5 cellular contexts compared by ENCODE assay signal in the genomic region with DNA sequence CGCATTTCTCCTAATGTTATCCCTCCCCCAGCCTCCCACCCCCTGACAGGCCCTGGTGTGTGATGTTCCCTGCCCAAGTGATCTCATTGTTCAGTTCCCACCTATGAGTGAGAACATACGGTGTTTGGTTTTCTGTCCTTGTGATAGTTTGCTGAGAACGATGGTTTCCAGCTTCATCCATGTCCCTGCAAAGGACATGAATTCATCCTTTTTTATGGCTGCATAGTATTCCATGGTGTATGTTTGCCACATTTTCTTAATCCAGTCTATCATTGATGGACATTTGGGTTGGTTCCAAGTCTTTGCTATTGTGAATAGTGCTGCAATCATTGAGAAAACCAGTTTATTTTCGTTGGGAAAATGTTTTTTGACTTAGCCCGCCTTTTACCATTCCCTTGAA. TPM values are rescaled to one million over a fixed set of nuclear protein-coding genes. Genes with fewer than 3 reads are reported as not detected.
"Had no signal": no experiment of that assay in that cellular context is flagged by ENCODE, and none has a peak within 500 bp of the region (broad histone marks: within the 10 kb centered on the region; RNA-seq: fewer than 3 reads in every experiment).

No MANE protein-coding gene starts in this region.

RNA-seq across cellular contexts. Expression of gene GPC5, which starts 18.2 kb away (rescaled TPM):
- total RNA-seq: activated CD4-positive, alpha-beta memory T cell treated with anti-CD3 and anti-CD28 coated beads, Interleukin-2, amount 10 ng/mL, durations not matched to agents 7 days and 5 days; activated CD4-positive, alpha-beta T cell treated with anti-CD3 and anti-CD28 coated beads, Interleukin-2, amount 10 ng/mL, durations not matched to agents 24 days and 14 days; activated CD8-positive, alpha-beta memory T cell treated with anti-CD3 and anti-CD28 coated beads, Interleukin-2, amount 10 ng/mL, durations not matched to agents 7 days and 5 days; activated CD8-positive, alpha-beta T cell treated with anti-CD3 and anti-CD28 coated beads, Interleukin-2, amount 10 ng/mL, durations not matched to agents 7 days and 5 days; T-helper 2 cell treated with Interferon-gamma antibody and Interleukin-4, amounts not matched to agents 100 ng/mL and 5 ng/mL, for 36 hours had no signal
